13 cellular contexts compared by ENCODE assay signal in genomic region chr5:130112246-130112645, GRCh38.
DNase-seq lines count a peak whose midpoint lies in the region; ATAC-seq and TF ChIP-seq lines count a peak whose summit lies in the region.
"Had no signal": no experiment of that assay in that cellular context is flagged by ENCODE, and none has a peak within 500 bp of the region (broad histone marks: within the 10 kb centered on the region; RNA-seq: fewer than 3 reads in every experiment).

No MANE protein-coding gene starts in this region.

- no peak overlapping the region for H3K4me3 Mint-ChIP-seq in activated CD8-positive, alpha-beta memory T cell treated with anti-CD3 and anti-CD28 coated beads, Interleukin-2, amount 10 ng/mL, durations not matched to agents 7 days and 5 days

- no peaks in the 10 kb centered on the region for H3K9me3 Mint-ChIP-seq in activated CD8-positive, alpha-beta memory T cell treated with anti-CD3 and anti-CD28 coated beads, Interleukin-2, amount 10 ng/mL, durations not matched to agents 7 days and 5 days (ENCODE audit: low read depth)

- H3K27ac ChIP-seq in colonic mucosa: no peak overlapping the region
- H3K27ac ChIP-seq: gastroesophageal sphincter had no signal

- no peak overlapping the region for H3K9ac ChIP-seq in colonic mucosa (ENCODE audit: low read depth in 2 of 2, low read length in 2 of 2)

- CTCF ChIA-PET in activated CD8-positive, alpha-beta memory T cell treated with anti-CD3 and anti-CD28 coated beads, Interleukin-2, amount 10 ng/mL, durations not matched to agents 7 days and 5 days (lab: Charles Lee): no interaction called here

- in situ Hi-C loops in GM13977 (cut with MboI; ENCODE audit: low pct_unique_long_range_greater_than_20kb, low sequenced_read_pairs, unreplicated experiment): no loop called here

- TF ChIP-seq CTCF in GM13977 (IDR thresholded peaks at IDR 0.05; ENCODE audit: extremely low read depth, insufficient read depth, missing control alignments): no peak
- TF ChIP-seq CTCF in colonic mucosa (IDR thresholded peaks at IDR 0.05): no peak

- H3K4me1 Mint-ChIP-seq in activated CD8-positive, alpha-beta memory T cell treated with anti-CD3 and anti-CD28 coated beads, Interleukin-2, amount 10 ng/mL, durations not matched to agents 7 days and 5 days: no peaks in the 10 kb centered on the region

- no peaks in the 10 kb centered on the region for H3K36me3 ChIP-seq in colonic mucosa
- H3K36me3 ChIP-seq: gastroesophageal sphincter had no signal

- ATAC-seq in GM18499 (IDR thresholded peaks at IDR 0.05; ENCODE audit: insufficient read depth, unreplicated experiment): peak; percentile 70
- ATAC-seq in GM19455 (IDR thresholded peaks at IDR 0.05; ENCODE audit: unreplicated experiment): peak; percentile 86
- peak; percentile 95 for ATAC-seq in HG02852 (IDR thresholded peaks at IDR 0.05; ENCODE audit: unreplicated experiment)
- ATAC-seq in HG03460 (IDR thresholded peaks at IDR 0.05; ENCODE audit: unreplicated experiment): peak; percentile 72
- no peak for ATAC-seq in activated CD8-positive, alpha-beta memory T cell treated with anti-CD3 and anti-CD28 coated beads, Interleukin-2, amount 10 ng/mL, durations not matched to agents 7 days and 5 days
- ATAC-seq: gastroesophageal sphincter had no signal

- no peaks in the 10 kb centered on the region for H3K27me3 Mint-ChIP-seq in activated CD8-positive, alpha-beta memory T cell treated with anti-CD3 and anti-CD28 coated beads, Interleukin-2, amount 10 ng/mL, durations not matched to agents 7 days and 5 days

- H3K36me3 Mint-ChIP-seq in activated CD8-positive, alpha-beta memory T cell treated with anti-CD3 and anti-CD28 coated beads, Interleukin-2, amount 10 ng/mL, durations not matched to agents 7 days and 5 days: no peaks in the 10 kb centered on the region

- H3K4me3 ChIP-seq in colonic mucosa: no peak overlapping the region
- H3K4me3 ChIP-seq: gastroesophageal sphincter had no signal

- H3K4me1 ChIP-seq in colonic mucosa: no peaks in the 10 kb centered on the region
- H3K4me1 ChIP-seq: gastroesophageal sphincter had no signal

- H3K27ac Mint-ChIP-seq in activated CD8-positive, alpha-beta memory T cell treated with anti-CD3 and anti-CD28 coated beads, Interleukin-2, amount 10 ng/mL, durations not matched to agents 7 days and 5 days: no peak overlapping the region

- DNase-seq in EL: no peak
- DNase-seq in GM13977 (ENCODE audit: low spot score): no peak
- DNase-seq in colonic mucosa: no peak
- DNase-seq in activated CD8-positive, alpha-beta memory T cell treated with anti-CD3 and anti-CD28 coated beads, Interleukin-2, amount 10 ng/mL, durations not matched to agents 7 days and 5 days: no peak
- DNase-seq: activated CD8-positive, alpha-beta memory T cell treated with anti-CD3 and anti-CD28 coated beads, Interleukin-2, amount 50 U/mL, for 4 hours; amniotic stem cell; H7; stimulated activated naive CD4-positive, alpha-beta T cell treated with Interleukin-2 at 50 U/mL for 16 hours had no signal

- intact Hi-C loops in colonic mucosa (cut with DNase I): no loop called here

- H3K27me3 ChIP-seq in colonic mucosa: no peaks in the 10 kb centered on the region
- H3K27me3 ChIP-seq: gastroesophageal sphincter had no signal

- H3K9me3 ChIP-seq in colonic mucosa: no peaks in the 10 kb centered on the region
- H3K9me3 ChIP-seq: gastroesophageal sphincter had no signal
